27 cellular contexts compared by ENCODE assay signal in the genomic region with DNA sequence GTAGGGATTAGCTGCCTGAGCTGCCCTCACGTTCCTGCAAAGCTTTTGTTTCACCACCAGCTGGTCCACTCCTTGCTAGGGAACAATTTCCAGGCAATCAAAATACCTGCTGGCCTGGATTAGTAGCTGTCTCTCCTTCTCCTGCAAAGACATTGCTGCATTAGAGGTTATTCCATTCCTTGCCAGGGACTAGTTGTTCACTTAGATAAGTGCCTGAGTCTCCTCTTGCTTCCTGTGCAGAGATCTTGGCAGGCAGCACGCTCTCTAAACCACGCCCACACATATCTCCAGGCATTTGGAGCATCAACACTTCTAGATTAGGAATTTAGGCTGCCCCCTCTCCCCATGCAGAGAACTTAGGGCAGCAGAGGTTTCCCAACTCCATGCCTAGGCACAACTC.
"Had no signal": no experiment of that assay in that cellular context is flagged by ENCODE, and none has a peak within 500 bp of the region (broad histone marks: within the 10 kb centered on the region; RNA-seq: fewer than 3 reads in every experiment).

No MANE protein-coding gene starts in this region.

- H3K36me3 ChIP-seq: adrenal gland, ascending aorta, brain microvascular endothelial cell, colonic mucosa, esophagus muscularis mucosa, gastroesophageal sphincter, lower lobe of right lung, right lobe of liver, suprapubic skin, tibial nerve had no signal

- H3K4me1 Mint-ChIP-seq: central memory CD8-positive, alpha-beta T cell; naive B cell; stimulated activated naive CD8-positive, alpha-beta T cell treated with anti-CD3 and anti-CD28 coated beads, Interleukin-15, amount 100 ng/mL, for 72 hours had no signal

- H3K27ac Mint-ChIP-seq: activated naive CD8-positive, alpha-beta T cell; activated T-helper 2 cell treated with anti-CD3 and anti-CD28 coated beads, Interferon-gamma antibody, Interleukin-2, Interleukin-4, amounts not matched to agents 10 μg/mL and 5 μg/mL and 100 μg/mL, durations not matched to agents 14 hours and 24 hours and 36 hours; naive B cell; stimulated activated naive CD8-positive, alpha-beta T cell treated with anti-CD3 and anti-CD28 coated beads, Interleukin-15, amount 100 ng/mL, for 72 hours; T-helper 1 cell treated with Interleukin-12 subunit alpha and Interleukin-12 subunit beta and Interleukin-4 antibody, amounts not matched to agents 30 μg/mL and 1 μg/mL, for 36 hours had no signal

- H3K4me3 ChIP-seq: adrenal gland, ascending aorta, colonic mucosa, dorsolateral prefrontal cortex, esophagus muscularis mucosa, gastroesophageal sphincter, lower lobe of right lung, right lobe of liver, skin epidermis, suprapubic skin, tibial nerve had no signal

- H3K27me3 ChIP-seq: adrenal gland, ascending aorta, brain microvascular endothelial cell, colonic mucosa, dorsolateral prefrontal cortex, esophagus muscularis mucosa, gastroesophageal sphincter, right lobe of liver, suprapubic skin, tibial nerve had no signal

- H3K4me1 ChIP-seq: adrenal gland, ascending aorta, colonic mucosa, esophagus muscularis mucosa, gastroesophageal sphincter, lower lobe of right lung, right lobe of liver, suprapubic skin, tibial nerve had no signal

- H3K27ac ChIP-seq: adrenal gland, ascending aorta, brain microvascular endothelial cell, colonic mucosa, dorsolateral prefrontal cortex, esophagus muscularis mucosa, gastroesophageal sphincter, lower lobe of right lung, right lobe of liver, skin epidermis, suprapubic skin, tibial nerve had no signal

- H3K9me3 ChIP-seq: colonic mucosa, right lobe of liver had no signal

- H3K36me3 Mint-ChIP-seq: activated naive CD8-positive, alpha-beta T cell had no signal

- H3K27me3 Mint-ChIP-seq: central memory CD8-positive, alpha-beta T cell; naive B cell had no signal

- DNase-seq: activated CD4-positive, alpha-beta T cell treated with anti-CD3 and anti-CD28 coated beads, Interleukin-2, amount 50 U/mL, for 48 hours; activated CD8-positive, alpha-beta memory T cell treated with anti-CD3 and anti-CD28 coated beads, Interleukin-2, amount 50 U/mL, for 48 hours; activated naive CD4-positive, alpha-beta T cell; activated T-cell treated with anti-CD3 and anti-CD28 coated beads, Interleukin-2, amount 50 U/mL, for 4 hours; adrenal gland; brain microvascular endothelial cell; colonic mucosa; dorsolateral prefrontal cortex; islet precursor cell; left colon; lower lobe of right lung; naive B cell; nucleus accumbens; right lobe of liver; stimulated activated CD4-positive, alpha-beta T cell treated with anti-CD3 and anti-CD28 coated beads, Interleukin-1b, Interleukin-23, amount 100 ng/mL, for 48 hours; stimulated activated naive CD8-positive, alpha-beta T cell treated with anti-CD3 and anti-CD28 coated beads, Interleukin-15, amount 100 ng/mL, for 72 hours; T1000 had no signal

- H3K4me3 Mint-ChIP-seq: activated naive CD8-positive, alpha-beta T cell; activated T-cell treated with anti-CD3 and anti-CD28 coated beads, Interleukin-2, amount 50 U/mL, for 4 hours; central memory CD8-positive, alpha-beta T cell; naive B cell; stimulated activated naive CD8-positive, alpha-beta T cell treated with anti-CD3 and anti-CD28 coated beads, Interleukin-15, amount 100 ng/mL, for 72 hours; T-helper 1 cell treated with Interleukin-12 subunit alpha and Interleukin-12 subunit beta and Interleukin-4 antibody, amounts not matched to agents 30 μg/mL and 1 μg/mL, for 36 hours had no signal
